ENCODE assay signal across 2 cellular contexts in the genomic region with DNA sequence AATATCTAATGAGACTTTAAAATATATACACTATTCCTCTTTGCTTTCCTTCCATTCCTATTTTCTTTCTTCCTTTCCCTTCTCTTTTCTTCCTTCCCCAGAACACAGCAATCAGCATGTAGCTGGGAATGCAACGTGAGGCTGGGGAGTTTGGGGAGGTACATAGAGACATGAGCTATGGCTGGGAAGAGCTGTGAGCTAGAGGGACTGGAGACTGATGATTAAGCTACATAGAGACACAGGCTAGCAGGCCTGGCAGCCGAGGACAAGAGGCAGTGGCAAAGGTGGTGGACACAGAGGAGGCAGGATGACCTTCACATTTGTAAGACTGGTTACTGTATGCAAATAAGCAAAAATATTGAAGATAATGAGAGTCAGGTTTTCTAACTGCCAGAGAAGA.
TF ChIP-seq lines count a peak whose summit lies in the region.

No MANE protein-coding gene starts in this region.

TF ChIP-seq in IMR-90, 13 proteins besides CTCF, POLR2A, EP300 and RAD21:
- no peak for TF ChIP-seq MAFK (IDR thresholded peaks at IDR 0.05; ENCODE audit: low read depth, low read length)
- TF ChIP-seq FOS (IDR thresholded peaks at IDR 0.05; ENCODE audit: low read depth, low read length) = no peak
- no peak for TF ChIP-seq CHD1 (IDR thresholded peaks at IDR 0.05; ENCODE audit: low read depth, low read length)
- no peak for TF ChIP-seq RCOR1 (IDR thresholded peaks at IDR 0.05; ENCODE audit: insufficient replicate concordance, low read length)
- TF ChIP-seq, protein P1, sequence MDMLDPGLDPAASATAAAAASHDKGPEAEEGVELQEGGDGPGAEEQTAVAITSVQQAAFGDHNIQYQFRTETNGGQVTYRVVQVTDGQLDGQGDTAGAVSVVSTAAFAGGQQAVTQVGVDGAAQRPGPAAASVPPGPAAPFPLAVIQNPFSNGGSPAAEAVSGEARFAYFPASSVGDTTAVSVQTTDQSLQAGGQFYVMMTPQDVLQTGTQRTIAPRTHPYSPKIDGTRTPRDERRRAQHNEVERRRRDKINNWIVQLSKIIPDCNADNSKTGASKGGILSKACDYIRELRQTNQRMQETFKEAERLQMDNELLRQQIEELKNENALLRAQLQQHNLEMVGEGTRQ (IDR thresholded peaks at IDR 0.05; ENCODE audit: low read depth, low read length) = no peak
- no peak for TF ChIP-seq NFE2L2 (IDR thresholded peaks at IDR 0.05; ENCODE audit: low read depth, low read length)
- TF ChIP-seq MXI1 (IDR thresholded peaks at IDR 0.05; ENCODE audit: borderline replicate concordance, low read depth, low read length) = no peak
- no peak for TF ChIP-seq MAZ (IDR thresholded peaks at IDR 0.05; ENCODE audit: borderline replicate concordance, low read depth, low read length)
- TF ChIP-seq, protein P2, sequence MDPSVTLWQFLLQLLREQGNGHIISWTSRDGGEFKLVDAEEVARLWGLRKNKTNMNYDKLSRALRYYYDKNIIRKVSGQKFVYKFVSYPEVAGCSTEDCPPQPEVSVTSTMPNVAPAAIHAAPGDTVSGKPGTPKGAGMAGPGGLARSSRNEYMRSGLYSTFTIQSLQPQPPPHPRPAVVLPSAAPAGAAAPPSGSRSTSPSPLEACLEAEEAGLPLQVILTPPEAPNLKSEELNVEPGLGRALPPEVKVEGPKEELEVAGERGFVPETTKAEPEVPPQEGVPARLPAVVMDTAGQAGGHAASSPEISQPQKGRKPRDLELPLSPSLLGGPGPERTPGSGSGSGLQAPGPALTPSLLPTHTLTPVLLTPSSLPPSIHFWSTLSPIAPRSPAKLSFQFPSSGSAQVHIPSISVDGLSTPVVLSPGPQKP (IDR thresholded peaks at IDR 0.05; ENCODE audit: borderline replicate concordance, low read depth, low read length) = no peak
- TF ChIP-seq CEBPB (IDR thresholded peaks at IDR 0.05; ENCODE audit: low read depth, low read length) = no peak
- TF ChIP-seq BHLHE40 (IDR thresholded peaks at IDR 0.05; ENCODE audit: low read depth, low read length) = no peak
- TF ChIP-seq RFX5 (IDR thresholded peaks at IDR 0.05; ENCODE audit: low read depth, low read length) = no peak
- TF ChIP-seq SMC3 (IDR thresholded peaks at IDR 0.05; ENCODE audit: low read depth, low read length) = no peak

TF ChIP-seq in HEK293T, 16 proteins besides CTCF, POLR2A, EP300 and RAD21:
- TF ChIP-seq HDGF (IDR thresholded peaks at IDR 0.05; ENCODE audit: borderline replicate concordance) = no peak
- TF ChIP-seq LEF1 (IDR thresholded peaks at IDR 0.05; ENCODE audit: borderline replicate concordance) = no peak
- no peak for TF ChIP-seq FOXK2 (IDR thresholded peaks at IDR 0.05)
- no peak for TF ChIP-seq ZNF384 (IDR thresholded peaks at IDR 0.05)
- TF ChIP-seq, protein P3, sequence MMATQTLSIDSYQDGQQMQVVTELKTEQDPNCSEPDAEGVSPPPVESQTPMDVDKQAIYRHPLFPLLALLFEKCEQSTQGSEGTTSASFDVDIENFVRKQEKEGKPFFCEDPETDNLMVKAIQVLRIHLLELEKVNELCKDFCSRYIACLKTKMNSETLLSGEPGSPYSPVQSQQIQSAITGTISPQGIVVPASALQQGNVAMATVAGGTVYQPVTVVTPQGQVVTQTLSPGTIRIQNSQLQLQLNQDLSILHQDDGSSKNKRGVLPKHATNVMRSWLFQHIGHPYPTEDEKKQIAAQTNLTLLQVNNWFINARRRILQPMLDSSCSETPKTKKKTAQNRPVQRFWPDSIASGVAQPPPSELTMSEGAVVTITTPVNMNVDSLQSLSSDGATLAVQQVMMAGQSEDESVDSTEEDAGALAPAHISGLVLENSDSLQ (IDR thresholded peaks at IDR 0.05) = no peak
- no peak for TF ChIP-seq BHLHE40 (IDR thresholded peaks at IDR 0.05; ENCODE audit: borderline replicate concordance)
- no peak for TF ChIP-seq ARNT (IDR thresholded peaks at IDR 0.05)
